In the genomic region with DNA sequence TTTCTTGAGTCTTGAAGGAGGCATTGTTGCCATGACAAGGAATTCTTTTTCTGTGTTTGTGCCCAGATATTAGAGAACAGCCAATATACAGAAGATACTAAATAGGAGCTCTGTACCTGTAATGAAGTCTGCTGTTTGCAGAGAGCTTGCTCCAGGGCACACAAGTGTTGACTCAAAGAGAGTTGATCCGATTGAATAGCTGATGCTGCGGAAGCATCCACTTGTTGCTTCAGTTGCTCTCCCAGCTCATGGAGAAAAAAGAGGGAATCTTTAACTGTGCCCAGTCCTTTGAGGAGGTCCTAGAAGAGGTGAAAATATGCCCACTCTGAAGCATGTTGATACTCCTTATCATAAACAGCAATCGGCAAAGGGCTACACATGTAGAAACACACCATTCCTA, we compare ENCODE assay signal across 23 cellular contexts.
"Had no signal": no experiment of that assay in that cellular context is flagged by ENCODE, and none has a peak within 500 bp of the region (broad histone marks: within the 10 kb centered on the region; RNA-seq: fewer than 3 reads in every experiment).

No MANE protein-coding gene starts in this region.

- H3K27me3 Mint-ChIP-seq: activated naive CD8-positive, alpha-beta T cell treated with anti-CD3 and anti-CD28 coated beads for 36 hours; activated T-cell treated with anti-CD3 and anti-CD28 coated beads, Interleukin-2, amount 50 U/mL, for 24 hours; central memory CD8-positive, alpha-beta T cell had no signal

- H3K9me3 ChIP-seq: prostate gland, testis had no signal

- H3K27ac ChIP-seq: foreskin keratinocyte, neutrophil, ovary, prostate gland, testis, uterus had no signal

- H3K4me1 ChIP-seq: foreskin keratinocyte, prostate gland, testis, uterus had no signal

- H3K4me3 Mint-ChIP-seq: activated naive CD8-positive, alpha-beta T cell treated with anti-CD3 and anti-CD28 coated beads for 36 hours; activated T-cell treated with anti-CD3 and anti-CD28 coated beads, Interleukin-2, amount 50 U/mL, for 24 hours; central memory CD8-positive, alpha-beta T cell; mesothelial cell of epicardium; natural killer cell; WTC11 had no signal

- FAIRE-seq: astrocyte, colon had no signal

- DNase-seq: activated naive CD4-positive, alpha-beta T cell treated with Interleukin-2 at 50 U/mL for 16 hours; activated naive CD8-positive, alpha-beta T cell treated with anti-CD3 and anti-CD28 coated beads for 36 hours; activated T-cell treated with anti-CD3 and anti-CD28 coated beads, Interleukin-2, amount 50 U/mL, for 24 hours; effector memory CD4-positive, alpha-beta T cell; foreskin keratinocyte; left ventricle myocardium superior; mammary epithelial cell; natural killer cell; ovary; stimulated activated CD4-positive, alpha-beta T cell treated with anti-CD3 and anti-CD28 coated beads, Interleukin-2, amount 100 ng/mL, for 48 hours; stimulated activated CD8-positive, alpha-beta memory T cell treated with anti-CD3 and anti-CD28 coated beads, Interleukin-4, amount 100 ng/mL, for 48 hours; stimulated activated naive CD4-positive, alpha-beta T cell; testis; trophoblast cell; uterus had no signal

- H3K27ac Mint-ChIP-seq: activated naive CD8-positive, alpha-beta T cell treated with anti-CD3 and anti-CD28 coated beads for 36 hours; activated T-cell treated with anti-CD3 and anti-CD28 coated beads, Interleukin-2, amount 50 U/mL, for 24 hours; activated T-helper 2 cell treated with anti-CD3 and anti-CD28 coated beads, Interferon-gamma antibody, Interleukin-2, Interleukin-4, amounts not matched to agents 10 μg/mL and 5 μg/mL and 100 μg/mL, durations not matched to agents 14 hours and 24 hours and 36 hours; mesothelial cell of epicardium; natural killer cell; WTC11 had no signal

- H3K27me3 ChIP-seq: foreskin keratinocyte, neutrophil, ovary, testis, uterus had no signal

- H3K36me3 ChIP-seq: ovary, uterus had no signal

- ATAC-seq: foreskin keratinocyte, left ventricle myocardium superior, natural killer cell, WTC11 had no signal

- H3K4me3 ChIP-seq: ovary, prostate gland, testis, uterus had no signal

- H3K4me1 Mint-ChIP-seq: activated naive CD8-positive, alpha-beta T cell treated with anti-CD3 and anti-CD28 coated beads for 36 hours; central memory CD8-positive, alpha-beta T cell; mesothelial cell of epicardium; natural killer cell had no signal
